In genomic region chr6:143553337-143553736, GRCh38 we compare ENCODE assay signal across 1 cellular context.
TF ChIP-seq lines count a peak whose summit lies in the region.

No MANE protein-coding gene starts in this region.

TF ChIP-seq in GM12878, 131 proteins besides CTCF, POLR2A, EP300 and RAD21 (continued from another document):
- no peak for TF ChIP-seq RELB (IDR thresholded peaks at IDR 0.05; ENCODE audit: low read depth)
- TF ChIP-seq ZSCAN29 (IDR thresholded peaks at IDR 0.05) = no peak
- no peak for TF ChIP-seq IKZF2 (IDR thresholded peaks at IDR 0.05)
- TF ChIP-seq NR2C1 (IDR thresholded peaks at IDR 0.05) = no peak
- TF ChIP-seq REST (IDR thresholded peaks at IDR 0.05; ENCODE audit: low read depth, low read length) = no peak
- TF ChIP-seq MEF2B (IDR thresholded peaks at IDR 0.05; ENCODE audit: partially characterized antibody, poor library complexity, severe bottlenecking) = no peak
- TF ChIP-seq IRF3 (IDR thresholded peaks at IDR 0.05) = no peak
- no peak for TF ChIP-seq WRNIP1 (IDR thresholded peaks at IDR 0.05; ENCODE audit: borderline replicate concordance, low read depth, low read length)
- no peak for TF ChIP-seq ASH2L (IDR thresholded peaks at IDR 0.05; ENCODE audit: borderline replicate concordance, low read depth)
- no peak for TF ChIP-seq JUNB (IDR thresholded peaks at IDR 0.05)
- no peak for TF ChIP-seq ATF7 (IDR thresholded peaks at IDR 0.05; ENCODE audit: low read depth)
- TF ChIP-seq SREBF1 (IDR thresholded peaks at IDR 0.05; ENCODE audit: low read length) = no peak
- TF ChIP-seq FOXK2 (IDR thresholded peaks at IDR 0.05) = no peak
- TF ChIP-seq SRF (IDR thresholded peaks at IDR 0.05; ENCODE audit: low read depth in 2 of 2, low read length in 2 of 2) = no peak
- TF ChIP-seq E4F1 (IDR thresholded peaks at IDR 0.05; ENCODE audit: borderline replicate concordance, partially characterized antibody) = no peak
